ENCODE assay signal across 13 cellular contexts in genomic region chr7:23410446-23411183, GRCh38.
DNase-seq lines count a peak whose midpoint lies in the region; ATAC-seq and TF ChIP-seq lines count a peak whose summit lies in the region.
"Had no signal": no experiment of that assay in that cellular context is flagged by ENCODE, and none has a peak within 500 bp of the region (broad histone marks: within the 10 kb centered on the region; RNA-seq: fewer than 3 reads in every experiment).

No MANE protein-coding gene starts in this region.

- H3K9me2 ChIP-seq in SU-DHL-6 (replicated peaks; ENCODE audit: insufficient read depth, low read length): no peaks in the 10 kb centered on the region

- DNase-seq in NCI-H187 (lab: John Stamatoyannopoulos, UW): no peak
- DNase-seq in epidermal melanocyte (ENCODE audit: insufficient read length, low spot score): no peak
- no peak for DNase-seq in coronary artery (ENCODE audit: low spot score)
- DNase-seq in activated CD8-positive, alpha-beta memory T cell treated with anti-CD3 and anti-CD28 coated beads, Interleukin-2, amount 50 U/mL, for 48 hours: no peak
- DNase-seq: activated naive CD4-positive, alpha-beta T cell; CD4-positive, alpha-beta memory T cell; erythroblast; lower lobe of right lung; NCI-H146 had no signal

- H3K79me2 ChIP-seq in SU-DHL-6 (ENCODE audit: insufficient read depth, low read length): peaks cover 90% of the 10 kb centered on the region

- H3K27ac ChIP-seq in SU-DHL-6 (ENCODE audit: low read depth, low read length) (peak overlapping the region; percentile 71), coronary artery (no peak overlapping the region)
- H3K27ac ChIP-seq: lower lobe of right lung had no signal

- peak overlapping the region; percentile 13 for H3K4me2 ChIP-seq in SU-DHL-6 (ENCODE audit: low read depth, low read length, poor library complexity, severe bottlenecking)

- H3K9ac ChIP-seq in SU-DHL-6 (ENCODE audit: low read length): peak overlapping the region; percentile 4; the same call in 1 of the 2 replicates

- H3K9me3 ChIP-seq in SU-DHL-6 (ENCODE audit: insufficient read depth, low read length): no peaks in the 10 kb centered on the region
- H3K9me3 ChIP-seq: lower lobe of right lung had no signal

- H3K27me3 ChIP-seq in SU-DHL-6 (ENCODE audit: low read length): no peaks in the 10 kb centered on the region

- H3F3A ChIP-seq in SU-DHL-6 (ENCODE audit: insufficient read depth): peaks cover 18% of the 10 kb centered on the region

- TF ChIP-seq CTCF in SU-DHL-6 (IDR thresholded peaks at IDR 0.05; ENCODE audit: insufficient read depth, low read length, poor library complexity, severe bottlenecking) (no peak), coronary artery (IDR thresholded peaks at IDR 0.05) (no peak)

- peaks cover 61% of the 10 kb centered on the region for H3K36me3 ChIP-seq in SU-DHL-6 (ENCODE audit: low read length)
- H3K36me3 ChIP-seq: lower lobe of right lung had no signal

- no peak overlapping the region for H2AFZ ChIP-seq in SU-DHL-6 (ENCODE audit: low read depth, low read length, severe bottlenecking)

- no peak for TF ChIP-seq POLR2A in GM18505 (IDR thresholded peaks at IDR 0.05; ENCODE audit: borderline replicate concordance, extremely low read depth, insufficient read depth, insufficient read length)

- ATAC-seq in GM18505 (IDR thresholded peaks at IDR 0.05; ENCODE audit: unreplicated experiment) (peak; percentile 90), GM21381 (IDR thresholded peaks at IDR 0.05; ENCODE audit: unreplicated experiment) (peak; percentile 86), HG03103 (IDR thresholded peaks at IDR 0.05; ENCODE audit: low read depth, unreplicated experiment) (peak; percentile 74)
- ATAC-seq: lower lobe of right lung had no signal

- no peaks in the 10 kb centered on the region for H4K20me1 ChIP-seq in SU-DHL-6 (ENCODE audit: low read depth, low read length)

- H3K4me3 ChIP-seq in SU-DHL-6 (ENCODE audit: insufficient read depth, low read length, poor library complexity, severe bottlenecking) (no peak overlapping the region), coronary artery (no peak overlapping the region)
- H3K4me3 ChIP-seq: lower lobe of right lung had no signal
